Comparison of ENCODE assay signal across 14 cellular contexts in the genomic region with DNA sequence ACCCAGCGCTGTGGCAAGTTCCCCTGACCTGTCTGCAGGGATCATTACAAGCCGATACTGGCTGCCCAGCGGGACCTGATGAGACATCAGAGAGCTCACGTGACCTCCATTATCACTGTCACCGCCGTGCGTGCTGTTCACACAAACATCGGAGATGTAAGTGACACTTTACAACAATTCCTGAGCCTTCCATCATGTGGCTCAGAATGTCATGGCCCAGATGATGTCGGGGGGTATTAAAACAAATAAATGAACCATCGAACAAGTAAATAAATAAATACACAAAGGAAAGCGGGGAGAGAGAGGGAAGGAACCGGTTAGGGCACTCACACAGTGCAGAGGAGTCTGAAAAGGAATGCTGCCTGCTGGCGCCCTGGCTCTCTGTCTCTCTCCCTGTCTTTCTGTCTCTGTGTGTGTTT.
A peak's percentile ranks its signal among the peaks of the same experiment; 100 is the strongest.
DNase-seq lines count a peak whose midpoint lies in the region; ATAC-seq and TF ChIP-seq lines count a peak whose summit lies in the region.
"Had no signal": no experiment of that assay in that cellular context is flagged by ENCODE, and none has a peak within 500 bp of the region (broad histone marks: within the 10 kb centered on the region; RNA-seq: fewer than 3 reads in every experiment).

No MANE protein-coding gene starts in this region.

- WGBS in neuronal stem cell (ENCODE audit: extremely low coverage in 2 of 2, insufficient read length in 2 of 2, insufficient replicate concordance in 1 of 2), 2 donors = no CpG with 5 or more reads among the region's 13 CpGs

- no peak overlapping the region for H2BK5ac ChIP-seq in neuronal stem cell (ENCODE audit: low read length)

- peaks cover 5 to 8% of the 10 kb centered on the region in 2 donors for H3K4me1 ChIP-seq in neuronal stem cell (ENCODE audit: control insufficient read depth in 2 of 2, insufficient read depth in 1 of 2, low read depth in 1 of 2, low read length in 2 of 2)

- peaks cover 0 to 51% (median 13%) of the 10 kb centered on the region in 3 experiments for H3K27me3 ChIP-seq in neuronal stem cell (ENCODE audit: control insufficient read depth in 3 of 3, insufficient read depth in 3 of 3, low read depth in 1 of 3, low read length in 3 of 3)

- no peak overlapping the region for H3K4me3 ChIP-seq in epithelial cell of esophagus (ENCODE audit: low read length)
- peak overlapping the region in 1 of 2 donors; percentile 15 for H3K4me3 ChIP-seq in neuronal stem cell (ENCODE audit: low read length in 2 of 2)

- no peak for TF ChIP-seq CTCF in epithelial cell of esophagus (IDR thresholded peaks at IDR 0.05; ENCODE audit: insufficient read depth, low read depth, low read length, missing control alignments)

- H2BK120ac ChIP-seq in neuronal stem cell (ENCODE audit: low read depth, low read length) = no peak overlapping the region

- H3K4me2 ChIP-seq in neuronal stem cell (ENCODE audit: insufficient read depth, low read length, poor library complexity, severe bottlenecking) = peak overlapping the region; percentile 53

- H3K23ac ChIP-seq in neuronal stem cell (ENCODE audit: low read depth, low read length, poor library complexity) = no peak overlapping the region

- no peak overlapping the region for H2BK15ac ChIP-seq in neuronal stem cell (ENCODE audit: low read length)

- H3K9me3 ChIP-seq in neuronal stem cell (replicated peaks in 1 of 2; ENCODE audit: control insufficient read depth in 2 of 2, insufficient read depth in 1 of 2, low read depth in 1 of 2, low read length in 2 of 2) = no peaks in the 10 kb centered on the region

- H4K8ac ChIP-seq in neuronal stem cell (ENCODE audit: low read depth, low read length) = no peak overlapping the region

- no peak overlapping the region for H2BK12ac ChIP-seq in neuronal stem cell (ENCODE audit: low read length)

- no peaks in the 10 kb centered on the region for H3K79me1 ChIP-seq in neuronal stem cell (ENCODE audit: low read depth, low read length)

- H2AFZ ChIP-seq in neuronal stem cell (ENCODE audit: low read length) = peak overlapping the region; percentile 76

- no peak overlapping the region for H4K91ac ChIP-seq in neuronal stem cell (ENCODE audit: low read depth, low read length, poor library complexity)

- no peak overlapping the region for H3K4ac ChIP-seq in neuronal stem cell (ENCODE audit: low read length)

- H3K36me3 ChIP-seq in neuronal stem cell (replicated peaks in 1 of 2; ENCODE audit: control insufficient read depth in 2 of 2, insufficient read depth in 2 of 2, low read length in 2 of 2) = no peaks in the 10 kb centered on the region

- no peak overlapping the region for H3K14ac ChIP-seq in neuronal stem cell (ENCODE audit: low read length)

- no peak overlapping the region for H3K18ac ChIP-seq in neuronal stem cell (ENCODE audit: low read length)

- H3K27ac ChIP-seq in neuronal stem cell (replicated peaks; ENCODE audit: low read length) = no peak overlapping the region

- DNase-seq in NCI-H82 (lab: John Stamatoyannopoulos, UW) (peak; percentile 43), NCI-H82 treated with DMSO at 0.1 percent for 48 hours (lab: John Stamatoyannopoulos, UW; ENCODE audit: unreplicated experiment) (no peak), NCI-H345 (lab: John Stamatoyannopoulos, UW) (peak; percentile 85), epithelial cell of esophagus (ENCODE audit: low read depth) (peak; percentile 8), neuronal stem cell (ENCODE audit: low spot score) (no peak), kidney glomerular epithelial cell (lab: John Stamatoyannopoulos, UW) (no peak)
- no peak for DNase-seq in stimulated activated CD4-positive, alpha-beta T cell treated with anti-CD3 and anti-CD28 coated beads, Interleukin-2, amount 100 ng/mL, for 24 hours
- DNase-seq: 8988T; foreskin fibroblast; NCI-H187 treated with DMSO at 0.1 percent for 48 hours; OCI-M1; stimulated activated CD8-positive, alpha-beta memory T cell treated with anti-CD3 and anti-CD28 coated beads, Interleukin-4, amount 100 ng/mL, for 48 hours; T1000 had no signal

- no peak overlapping the region for H2AK5ac ChIP-seq in neuronal stem cell (ENCODE audit: low read depth, low read length)

- no peak for ATAC-seq in GM21529 (IDR thresholded peaks at IDR 0.05; ENCODE audit: unreplicated experiment)

- H3K9ac ChIP-seq in neuronal stem cell (ENCODE audit: low read depth, low read length, poor library complexity) = no peak overlapping the region

Comparison
In these comparisons a context has a peak if more than half of its experiments do, and no peak if none do; other contexts are left out.
1. DNase-seq: peak in NCI-H82 (single experiment), NCI-H345 (single experiment) and epithelial cell of esophagus (single experiment); none in NCI-H82 treated with DMSO at 0.1 percent for 48 hours (single experiment), neuronal stem cell (single experiment), stimulated activated CD4-positive, alpha-beta T cell treated with anti-CD3 and anti-CD28 coated beads, Interleukin-2, amount 100 ng/mL, for 24 hours (0 of 2) and kidney glomerular epithelial cell (single experiment).